ENCODE assay signal across 12 cellular contexts in the genomic region with DNA sequence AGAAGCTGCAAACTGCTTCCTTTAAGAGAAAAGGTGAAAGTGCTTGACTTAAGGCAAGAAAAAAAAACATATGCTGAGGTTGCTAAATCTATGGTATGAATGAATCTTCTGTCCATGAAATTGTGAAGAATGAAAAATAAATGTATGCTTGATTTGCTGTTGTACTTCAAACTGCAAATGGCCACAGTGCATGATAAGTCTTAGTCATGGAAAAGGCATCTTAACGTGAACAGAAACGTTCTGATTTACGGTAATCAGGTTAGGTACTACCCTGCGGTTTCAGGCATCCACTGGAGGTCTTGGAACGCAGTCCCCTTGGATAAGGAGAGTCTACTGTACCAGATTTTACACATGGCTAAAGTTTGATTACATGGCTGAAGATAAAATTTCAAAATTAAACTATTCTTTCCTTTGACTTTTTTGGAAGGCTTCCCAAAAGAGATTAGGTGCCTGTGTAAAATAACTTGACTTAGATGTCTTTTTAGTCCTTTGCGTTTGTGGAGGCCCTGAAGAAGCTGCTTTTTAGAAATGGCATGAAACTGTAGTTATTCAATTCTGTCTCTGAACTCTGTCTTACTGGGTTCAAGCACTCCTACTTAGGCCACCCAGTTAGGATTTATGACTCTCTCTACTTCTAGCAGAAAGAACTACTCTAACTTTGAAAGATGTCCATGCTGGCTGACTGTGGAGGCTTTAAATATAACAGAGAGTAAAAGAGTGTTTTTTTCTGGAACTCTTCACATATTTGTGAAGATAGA.
DNase-seq lines count a peak whose midpoint lies in the region; ATAC-seq and TF ChIP-seq lines count a peak whose summit lies in the region.
"Had no signal": no experiment of that assay in that cellular context is flagged by ENCODE, and none has a peak within 500 bp of the region (broad histone marks: within the 10 kb centered on the region; RNA-seq: fewer than 3 reads in every experiment).

No MANE protein-coding gene starts in this region.

- H3K36me3 ChIP-seq in brain microvascular endothelial cell (replicated peaks), result no peaks in the 10 kb centered on the region

- H3K27ac ChIP-seq in brain microvascular endothelial cell, result peak overlapping the region; percentile 82

- in situ Hi-C loops in brain microvascular endothelial cell (cut with HindIII; ENCODE audit: low pct_ligation_motif_present, low sequenced_read_pairs), result no loop called here

- DNase-seq in AG10803 (ENCODE audit: low read depth) (peak; percentile 39), NCI-H2227 treated with DMSO at 0.1 percent for 48 hours (lab: John Stamatoyannopoulos, UW) (peak; percentile 34), brain microvascular endothelial cell (peak; percentile 62), kidney glomerular epithelial cell (lab: John Stamatoyannopoulos, UW) (peak; percentile 81), SKM-1 treated with dmso at 0.1 percent for 144 hours (lab: John Stamatoyannopoulos, UW; ENCODE audit: unreplicated experiment) (no peak)
- no peak for DNase-seq in stimulated activated naive CD4-positive, alpha-beta T cell (lab: John Stamatoyannopoulos, UW)
- DNase-seq: activated CD4-positive, alpha-beta T cell treated with anti-CD3 and anti-CD28 coated beads for 1 hour; activated T-cell treated with anti-CD3 and anti-CD28 coated beads, Interleukin-2, amount 50 U/mL, for 4 hours; DMS153 had no signal

- ATAC-seq in HG02623 (IDR thresholded peaks at IDR 0.05; ENCODE audit: unreplicated experiment) (no peak), HG03520 (IDR thresholded peaks at IDR 0.05; ENCODE audit: unreplicated experiment) (no peak)
- ATAC-seq: activated T-cell treated with anti-CD3 and anti-CD28 coated beads, Interleukin-2, amount 50 U/mL, for 4 hours; stimulated activated effector memory CD8-positive, alpha-beta T cell treated with anti-CD3 and anti-CD28 coated beads, Interleukin-12 subunit alpha, Interleukin-12 subunit beta, amount 100 ng/mL, for 72 hours had no signal

- TF ChIP-seq CTCF in AG10803 (conservative IDR thresholded peaks at IDR 0.05; ENCODE audit: low read length) (no peak), brain microvascular endothelial cell (IDR thresholded peaks at IDR 0.05; ENCODE audit: low read depth, low read length, missing control alignments) (no peak)

- H3K4me3 ChIP-seq in AG10803 (ENCODE audit: low read length) (no peak overlapping the region), brain microvascular endothelial cell (ENCODE audit: low read depth, low read length) (no peak overlapping the region)

- H3K27me3 ChIP-seq in brain microvascular endothelial cell (replicated peaks), result no peaks in the 10 kb centered on the region

Comparison
In these comparisons a context has a peak if more than half of its experiments do, and no peak if none do; other contexts are left out.
1. DNase-seq: peak in AG10803 (single experiment), NCI-H2227 treated with DMSO at 0.1 percent for 48 hours (single experiment), brain microvascular endothelial cell (single experiment) and kidney glomerular epithelial cell (single experiment); none in SKM-1 treated with dmso at 0.1 percent for 144 hours (single experiment) and stimulated activated naive CD4-positive, alpha-beta T cell (0 of 6).